In the genomic region with DNA sequence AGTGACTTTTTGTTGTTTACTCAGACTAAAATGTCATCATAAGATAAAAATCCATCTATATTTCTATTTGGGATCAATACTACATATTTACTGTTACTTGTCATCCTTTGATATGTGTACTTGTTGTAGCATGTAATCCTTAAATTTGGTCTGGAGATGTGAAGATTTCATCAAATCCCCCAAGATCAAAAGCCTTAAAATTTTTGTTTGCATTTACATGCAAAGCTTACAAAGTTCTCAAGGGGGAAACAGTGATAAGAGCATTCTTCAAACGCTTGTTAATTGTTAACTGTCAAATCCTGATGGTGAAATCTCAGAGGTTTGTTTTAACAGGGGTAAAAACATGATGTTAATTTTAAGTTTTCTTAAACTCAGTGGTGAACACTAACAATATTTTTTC, we compare ENCODE assay signal across 1 cellular context.
TF ChIP-seq lines count a peak whose summit lies in the region.

No MANE protein-coding gene starts in this region.

TF ChIP-seq in HepG2, 621 proteins besides CTCF, POLR2A, EP300 and RAD21 (continued from another document and continues in another):
- TF ChIP-seq, protein P1, sequence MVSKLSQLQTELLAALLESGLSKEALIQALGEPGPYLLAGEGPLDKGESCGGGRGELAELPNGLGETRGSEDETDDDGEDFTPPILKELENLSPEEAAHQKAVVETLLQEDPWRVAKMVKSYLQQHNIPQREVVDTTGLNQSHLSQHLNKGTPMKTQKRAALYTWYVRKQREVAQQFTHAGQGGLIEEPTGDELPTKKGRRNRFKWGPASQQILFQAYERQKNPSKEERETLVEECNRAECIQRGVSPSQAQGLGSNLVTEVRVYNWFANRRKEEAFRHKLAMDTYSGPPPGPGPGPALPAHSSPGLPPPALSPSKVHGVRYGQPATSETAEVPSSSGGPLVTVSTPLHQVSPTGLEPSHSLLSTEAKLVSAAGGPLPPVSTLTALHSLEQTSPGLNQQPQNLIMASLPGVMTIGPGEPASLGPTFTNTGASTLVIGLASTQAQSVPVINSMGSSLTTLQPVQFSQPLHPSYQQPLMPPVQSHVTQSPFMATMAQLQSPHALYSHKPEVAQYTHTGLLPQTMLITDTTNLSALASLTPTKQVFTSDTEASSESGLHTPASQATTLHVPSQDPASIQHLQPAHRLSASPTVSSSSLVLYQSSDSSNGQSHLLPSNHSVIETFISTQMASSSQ (IDR thresholded peaks at IDR 0.05; ENCODE audit: low read depth) = peak; percentile 83
- TF ChIP-seq, protein P1 (CRISPR knock-in tag; IDR thresholded peaks at IDR 0.05; ENCODE audit: borderline replicate concordance) = peak; percentile 86; the same call in 1 of the 2 replicates
- peak; percentile 70 for TF ChIP-seq RARA (CRISPR knock-in tag; IDR thresholded peaks at IDR 0.05)
- TF ChIP-seq KAT8 (CRISPR knock-in tag; IDR thresholded peaks at IDR 0.05) = peak; percentile 42; the same call in 1 of the 2 replicates
- peak; percentile 60; the same call in 1 of the 2 replicates for TF ChIP-seq ZNF205 (CRISPR knock-in tag; IDR thresholded peaks at IDR 0.05)
- no peak for TF ChIP-seq DR1 (CRISPR knock-in tag; IDR thresholded peaks at IDR 0.05)
- peak; percentile 95 for TF ChIP-seq TCF7 (IDR thresholded peaks at IDR 0.05; ENCODE audit: low read depth)
- TF ChIP-seq YY1 (IDR thresholded peaks at IDR 0.05; ENCODE audit: insufficient read depth, insufficient replicate concordance, low read depth, low read length) = no peak
- no peak for TF ChIP-seq KMT2B (CRISPR knock-in tag; IDR thresholded peaks at IDR 0.05)
- TF ChIP-seq ZNF44 (CRISPR knock-in tag; IDR thresholded peaks at IDR 0.05) = no peak
- TF ChIP-seq MIXL1 (CRISPR knock-in tag; IDR thresholded peaks at IDR 0.05) = peak; percentile 90
- TF ChIP-seq ZNF251 (CRISPR knock-in tag; IDR thresholded peaks at IDR 0.05) = no peak
- TF ChIP-seq SALL1 (CRISPR knock-in tag; IDR thresholded peaks at IDR 0.05) = no peak
- TF ChIP-seq, protein P2, sequence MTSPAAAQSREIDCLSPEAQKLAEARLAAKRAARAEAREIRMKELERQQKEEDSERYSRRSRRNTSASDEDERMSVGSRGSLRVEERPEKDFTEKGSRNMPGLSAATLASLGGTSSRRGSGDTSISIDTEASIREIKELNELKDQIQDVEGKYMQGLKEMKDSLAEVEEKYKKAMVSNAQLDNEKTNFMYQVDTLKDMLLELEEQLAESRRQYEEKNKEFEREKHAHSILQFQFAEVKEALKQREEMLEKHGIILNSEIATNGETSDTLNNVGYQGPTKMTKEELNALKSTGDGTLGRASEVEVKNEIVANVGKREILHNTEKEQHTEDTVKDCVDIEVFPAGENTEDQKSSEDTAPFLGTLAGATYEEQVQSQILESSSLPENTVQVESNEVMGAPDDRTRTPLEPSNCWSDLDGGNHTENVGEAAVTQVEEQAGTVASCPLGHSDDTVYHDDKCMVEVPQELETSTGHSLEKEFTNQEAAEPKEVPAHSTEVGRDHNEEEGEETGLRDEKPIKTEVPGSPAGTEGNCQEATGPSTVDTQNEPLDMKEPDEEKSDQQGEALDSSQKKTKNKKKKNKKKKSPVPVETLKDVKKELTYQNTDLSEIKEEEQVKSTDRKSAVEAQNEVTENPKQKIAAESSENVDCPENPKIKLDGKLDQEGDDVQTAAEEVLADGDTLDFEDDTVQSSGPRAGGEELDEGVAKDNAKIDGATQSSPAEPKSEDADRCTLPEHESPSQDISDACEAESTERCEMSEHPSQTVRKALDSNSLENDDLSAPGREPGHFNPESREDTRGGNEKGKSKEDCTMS (CRISPR knock-in tag; conservative IDR thresholded peaks at IDR 0.05) = no peak
- TF ChIP-seq HNRNPK (IDR thresholded peaks at IDR 0.05; ENCODE audit: low read depth, low read length, poor library complexity, severe bottlenecking) = no peak
- TF ChIP-seq ZFP82 (CRISPR knock-in tag; IDR thresholded peaks at IDR 0.05; ENCODE audit: borderline replicate concordance) = no peak
- peak; percentile 49; the same call in 1 of the 2 replicates for TF ChIP-seq JUNB (CRISPR knock-in tag; IDR thresholded peaks at IDR 0.05; ENCODE audit: borderline replicate concordance)
- TF ChIP-seq ZNF83 (CRISPR knock-in tag; IDR thresholded peaks at IDR 0.05; ENCODE audit: borderline replicate concordance) = no peak
- no peak for TF ChIP-seq SALL2 (CRISPR knock-in tag; IDR thresholded peaks at IDR 0.05)
- TF ChIP-seq HNF4A (CRISPR knock-in tag; IDR thresholded peaks at IDR 0.05) = peak; percentile 38; the same call in 1 of the 2 replicates
- no peak for TF ChIP-seq ZFP90 (CRISPR knock-in tag; IDR thresholded peaks at IDR 0.05; ENCODE audit: borderline replicate concordance)
- no peak for TF ChIP-seq ZNF264 (CRISPR knock-in tag; IDR thresholded peaks at IDR 0.05)
- TF ChIP-seq BCL6 (CRISPR knock-in tag; IDR thresholded peaks at IDR 0.05) = peak; percentile 81
- TF ChIP-seq TCF7L2 (IDR thresholded peaks at IDR 0.05; ENCODE audit: low read depth, low read length) = peak; percentile 95
- TF ChIP-seq RCOR2 (CRISPR knock-in tag; IDR thresholded peaks at IDR 0.05) = peak; percentile 79; the same call in 1 of the 2 replicates
- TF ChIP-seq, protein P3, sequence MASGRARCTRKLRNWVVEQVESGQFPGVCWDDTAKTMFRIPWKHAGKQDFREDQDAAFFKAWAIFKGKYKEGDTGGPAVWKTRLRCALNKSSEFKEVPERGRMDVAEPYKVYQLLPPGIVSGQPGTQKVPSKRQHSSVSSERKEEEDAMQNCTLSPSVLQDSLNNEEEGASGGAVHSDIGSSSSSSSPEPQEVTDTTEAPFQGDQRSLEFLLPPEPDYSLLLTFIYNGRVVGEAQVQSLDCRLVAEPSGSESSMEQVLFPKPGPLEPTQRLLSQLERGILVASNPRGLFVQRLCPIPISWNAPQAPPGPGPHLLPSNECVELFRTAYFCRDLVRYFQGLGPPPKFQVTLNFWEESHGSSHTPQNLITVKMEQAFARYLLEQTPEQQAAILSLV (CRISPR knock-in tag; IDR thresholded peaks at IDR 0.05; ENCODE audit: borderline replicate concordance) = no peak
- peak; percentile 97 for TF ChIP-seq FOXJ3 (CRISPR knock-in tag; IDR thresholded peaks at IDR 0.05; ENCODE audit: borderline replicate concordance)
- 0 out of 2 replicates have a peak, but pooled peaks have one; percentile 33 for TF ChIP-seq ATF1 (CRISPR knock-in tag; IDR thresholded peaks at IDR 0.05)
- TF ChIP-seq, protein P4, sequence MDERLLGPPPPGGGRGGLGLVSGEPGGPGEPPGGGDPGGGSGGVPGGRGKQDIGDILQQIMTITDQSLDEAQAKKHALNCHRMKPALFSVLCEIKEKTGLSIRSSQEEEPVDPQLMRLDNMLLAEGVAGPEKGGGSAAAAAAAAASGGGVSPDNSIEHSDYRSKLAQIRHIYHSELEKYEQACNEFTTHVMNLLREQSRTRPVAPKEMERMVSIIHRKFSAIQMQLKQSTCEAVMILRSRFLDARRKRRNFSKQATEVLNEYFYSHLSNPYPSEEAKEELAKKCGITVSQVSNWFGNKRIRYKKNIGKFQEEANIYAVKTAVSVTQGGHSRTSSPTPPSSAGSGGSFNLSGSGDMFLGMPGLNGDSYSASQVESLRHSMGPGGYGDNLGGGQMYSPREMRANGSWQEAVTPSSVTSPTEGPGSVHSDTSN (CRISPR knock-in tag; IDR thresholded peaks at IDR 0.05) = no peak
- TF ChIP-seq, protein P5, sequence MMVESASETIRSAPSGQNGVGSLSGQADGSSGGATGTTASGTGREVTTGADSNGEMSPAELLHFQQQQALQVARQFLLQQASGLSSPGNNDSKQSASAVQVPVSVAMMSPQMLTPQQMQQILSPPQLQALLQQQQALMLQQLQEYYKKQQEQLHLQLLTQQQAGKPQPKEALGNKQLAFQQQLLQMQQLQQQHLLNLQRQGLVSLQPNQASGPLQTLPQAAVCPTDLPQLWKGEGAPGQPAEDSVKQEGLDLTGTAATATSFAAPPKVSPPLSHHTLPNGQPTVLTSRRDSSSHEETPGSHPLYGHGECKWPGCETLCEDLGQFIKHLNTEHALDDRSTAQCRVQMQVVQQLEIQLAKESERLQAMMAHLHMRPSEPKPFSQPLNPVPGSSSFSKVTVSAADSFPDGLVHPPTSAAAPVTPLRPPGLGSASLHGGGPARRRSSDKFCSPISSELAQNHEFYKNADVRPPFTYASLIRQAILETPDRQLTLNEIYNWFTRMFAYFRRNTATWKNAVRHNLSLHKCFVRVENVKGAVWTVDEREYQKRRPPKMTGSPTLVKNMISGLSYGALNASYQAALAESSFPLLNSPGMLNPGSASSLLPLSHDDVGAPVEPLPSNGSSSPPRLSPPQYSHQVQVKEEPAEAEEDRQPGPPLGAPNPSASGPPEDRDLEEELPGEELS (CRISPR knock-in tag; IDR thresholded peaks at IDR 0.05) = peak; percentile 72
- TF ChIP-seq HHEX (CRISPR knock-in tag; IDR thresholded peaks at IDR 0.05) = peak; percentile 88
- peak; percentile 88 for TF ChIP-seq HMG20B (CRISPR knock-in tag; conservative IDR thresholded peaks at IDR 0.05)
- no peak for TF ChIP-seq ZNF446 (CRISPR knock-in tag; IDR thresholded peaks at IDR 0.05)
- TF ChIP-seq CEBPG (CRISPR knock-in tag; IDR thresholded peaks at IDR 0.05) = peak; percentile 47; the same call in 1 of the 2 replicates
- TF ChIP-seq, protein P6, sequence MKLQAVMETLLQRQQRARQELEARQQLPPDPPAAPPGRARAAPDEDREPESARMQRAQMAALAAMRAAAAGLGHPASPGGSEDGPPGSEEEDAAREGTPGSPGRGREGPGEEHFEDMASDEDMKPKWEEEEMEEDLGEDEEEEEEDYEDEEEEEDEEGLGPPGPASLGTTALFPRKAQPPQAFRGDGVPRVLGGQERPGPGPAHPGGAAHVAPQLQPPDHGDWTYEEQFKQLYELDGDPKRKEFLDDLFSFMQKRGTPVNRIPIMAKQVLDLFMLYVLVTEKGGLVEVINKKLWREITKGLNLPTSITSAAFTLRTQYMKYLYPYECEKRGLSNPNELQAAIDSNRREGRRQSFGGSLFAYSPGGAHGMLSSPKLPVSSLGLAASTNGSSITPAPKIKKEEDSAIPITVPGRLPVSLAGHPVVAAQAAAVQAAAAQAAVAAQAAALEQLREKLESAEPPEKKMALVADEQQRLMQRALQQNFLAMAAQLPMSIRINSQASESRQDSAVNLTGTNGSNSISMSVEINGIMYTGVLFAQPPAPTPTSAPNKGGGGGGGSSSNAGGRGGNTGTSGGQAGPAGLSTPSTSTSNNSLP (IDR thresholded peaks at IDR 0.05; ENCODE audit: low read depth, low read length) = peak; percentile 93
- TF ChIP-seq, protein P7, sequence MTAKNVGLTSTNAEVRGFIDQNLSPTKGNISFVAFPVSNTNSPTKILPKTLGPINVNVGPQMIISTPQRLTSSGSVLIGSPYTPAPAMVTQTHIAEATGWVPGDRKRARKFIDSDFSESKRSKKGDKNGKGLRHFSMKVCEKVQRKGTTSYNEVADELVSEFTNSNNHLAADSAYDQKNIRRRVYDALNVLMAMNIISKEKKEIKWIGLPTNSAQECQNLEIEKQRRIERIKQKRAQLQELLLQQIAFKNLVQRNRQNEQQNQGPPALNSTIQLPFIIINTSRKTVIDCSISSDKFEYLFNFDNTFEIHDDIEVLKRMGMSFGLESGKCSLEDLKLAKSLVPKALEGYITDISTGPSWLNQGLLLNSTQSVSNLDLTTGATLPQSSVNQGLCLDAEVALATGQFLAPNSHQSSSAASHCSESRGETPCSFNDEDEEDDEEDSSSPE (CRISPR knock-in tag; IDR thresholded peaks at IDR 0.05) = 0 out of 2 replicates have a peak, but pooled peaks have one; percentile 32
- TF ChIP-seq PHF5A (CRISPR knock-in tag; IDR thresholded peaks at IDR 0.05; ENCODE audit: low read depth, unreplicated experiment) = no peak
- no peak for TF ChIP-seq FOXP1 (IDR thresholded peaks at IDR 0.05)
- peak; percentile 86; the same call in 1 of the 2 replicates for TF ChIP-seq FOXP1 (CRISPR knock-in tag; IDR thresholded peaks at IDR 0.05)
- TF ChIP-seq SOX5 (CRISPR knock-in tag; IDR thresholded peaks at IDR 0.05; ENCODE audit: borderline replicate concordance) = peak; percentile 70; the same call in 1 of the 2 replicates
- no peak for TF ChIP-seq ZBTB7A (CRISPR knock-in tag; IDR thresholded peaks at IDR 0.05)
- TF ChIP-seq, protein P8, sequence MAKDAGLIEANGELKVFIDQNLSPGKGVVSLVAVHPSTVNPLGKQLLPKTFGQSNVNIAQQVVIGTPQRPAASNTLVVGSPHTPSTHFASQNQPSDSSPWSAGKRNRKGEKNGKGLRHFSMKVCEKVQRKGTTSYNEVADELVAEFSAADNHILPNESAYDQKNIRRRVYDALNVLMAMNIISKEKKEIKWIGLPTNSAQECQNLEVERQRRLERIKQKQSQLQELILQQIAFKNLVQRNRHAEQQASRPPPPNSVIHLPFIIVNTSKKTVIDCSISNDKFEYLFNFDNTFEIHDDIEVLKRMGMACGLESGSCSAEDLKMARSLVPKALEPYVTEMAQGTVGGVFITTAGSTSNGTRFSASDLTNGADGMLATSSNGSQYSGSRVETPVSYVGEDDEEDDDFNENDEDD (CRISPR knock-in tag; IDR thresholded peaks at IDR 0.05; ENCODE audit: borderline replicate concordance) = no peak
- TF ChIP-seq, protein P9, sequence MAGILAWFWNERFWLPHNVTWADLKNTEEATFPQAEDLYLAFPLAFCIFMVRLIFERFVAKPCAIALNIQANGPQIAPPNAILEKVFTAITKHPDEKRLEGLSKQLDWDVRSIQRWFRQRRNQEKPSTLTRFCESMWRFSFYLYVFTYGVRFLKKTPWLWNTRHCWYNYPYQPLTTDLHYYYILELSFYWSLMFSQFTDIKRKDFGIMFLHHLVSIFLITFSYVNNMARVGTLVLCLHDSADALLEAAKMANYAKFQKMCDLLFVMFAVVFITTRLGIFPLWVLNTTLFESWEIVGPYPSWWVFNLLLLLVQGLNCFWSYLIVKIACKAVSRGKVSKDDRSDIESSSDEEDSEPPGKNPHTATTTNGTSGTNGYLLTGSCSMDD (CRISPR knock-in tag; IDR thresholded peaks at IDR 0.05) = no peak
- TF ChIP-seq SIN3A (IDR thresholded peaks at IDR 0.05; ENCODE audit: borderline replicate concordance, low read depth, low read length) = no peak
- TF ChIP-seq ZNF816 (CRISPR knock-in tag; IDR thresholded peaks at IDR 0.05; ENCODE audit: borderline replicate concordance) = no peak
- peak; percentile 81 for TF ChIP-seq NR2F6 (IDR thresholded peaks at IDR 0.05)
- no peak for TF ChIP-seq NR2F6 (CRISPR knock-in tag; IDR thresholded peaks at IDR 0.05)
- TF ChIP-seq SIX1 (CRISPR knock-in tag; IDR thresholded peaks at IDR 0.05; ENCODE audit: borderline replicate concordance) = peak; percentile 71; the same call in 1 of the 2 replicates
- TF ChIP-seq ZNF792 (CRISPR knock-in tag; IDR thresholded peaks at IDR 0.05) = no peak
- no peak for TF ChIP-seq MTA3 (CRISPR knock-in tag; IDR thresholded peaks at IDR 0.05)
- TF ChIP-seq NFE2 (CRISPR knock-in tag; IDR thresholded peaks at IDR 0.05) = no peak
